2 cellular contexts compared by ENCODE assay signal in the genomic region with DNA sequence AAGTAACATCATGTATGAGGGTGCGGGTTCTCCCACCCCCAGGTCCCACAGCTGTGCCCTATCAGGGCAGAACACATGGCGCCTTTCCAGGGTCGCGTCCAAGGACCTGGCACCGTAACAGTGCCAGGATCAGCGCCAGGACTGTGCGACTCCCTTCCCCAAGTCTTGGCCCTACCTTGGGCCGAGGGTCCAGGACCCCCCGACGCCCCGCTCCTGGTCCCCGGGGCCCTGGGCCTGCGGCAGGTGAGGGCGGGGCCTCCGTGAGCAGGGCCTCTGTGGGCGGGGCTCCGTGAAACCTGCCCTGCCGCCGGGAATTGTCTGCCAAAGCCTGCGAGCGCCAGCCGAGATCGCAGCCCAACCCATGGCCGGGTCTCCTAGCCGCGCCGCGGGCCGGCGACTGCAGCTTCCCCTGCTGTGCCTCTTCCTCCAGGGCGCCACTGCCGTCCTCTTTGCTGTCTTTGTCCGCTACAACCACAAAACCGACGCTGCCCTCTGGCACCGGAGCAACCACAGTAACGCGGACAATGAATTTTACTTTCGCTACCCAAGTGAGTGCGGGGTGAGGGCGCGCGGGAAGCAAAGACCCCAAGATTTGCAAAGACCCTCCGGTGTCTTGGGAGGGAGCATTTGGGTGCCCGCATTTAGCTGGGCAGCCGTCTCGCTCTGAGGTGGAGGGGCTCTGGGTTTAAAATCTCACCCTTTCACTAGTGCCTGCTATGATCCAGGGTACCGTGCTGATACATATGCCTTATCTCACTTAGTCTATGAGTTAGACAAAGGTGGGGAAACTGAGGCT.
TF ChIP-seq lines count a peak whose summit lies in the region.

A gene with protein sequence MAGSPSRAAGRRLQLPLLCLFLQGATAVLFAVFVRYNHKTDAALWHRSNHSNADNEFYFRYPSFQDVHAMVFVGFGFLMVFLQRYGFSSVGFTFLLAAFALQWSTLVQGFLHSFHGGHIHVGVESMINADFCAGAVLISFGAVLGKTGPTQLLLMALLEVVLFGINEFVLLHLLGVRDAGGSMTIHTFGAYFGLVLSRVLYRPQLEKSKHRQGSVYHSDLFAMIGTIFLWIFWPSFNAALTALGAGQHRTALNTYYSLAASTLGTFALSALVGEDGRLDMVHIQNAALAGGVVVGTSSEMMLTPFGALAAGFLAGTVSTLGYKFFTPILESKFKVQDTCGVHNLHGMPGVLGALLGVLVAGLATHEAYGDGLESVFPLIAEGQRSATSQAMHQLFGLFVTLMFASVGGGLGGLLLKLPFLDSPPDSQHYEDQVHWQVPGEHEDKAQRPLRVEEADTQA (plus strand): TSS at position 323 of the 796 bp plus-strand sequence. CDS start 39 bp downstream, at position 362.

TF ChIP-seq in SK-N-SH, 30 proteins besides CTCF, POLR2A, EP300 and RAD21 (continued from another document):
- no peak for TF ChIP-seq MEF2A (IDR thresholded peaks at IDR 0.05; ENCODE audit: borderline replicate concordance, low read depth)
- no peak for TF ChIP-seq EZH2phosphoT487 (IDR thresholded peaks at IDR 0.05; ENCODE audit: borderline replicate concordance, low read depth)

TF ChIP-seq in SK-N-SH treated with all-trans-retinoic acid at 6 μM for 48 hours, 23 proteins besides CTCF, POLR2A, EP300 and RAD21 (continued from another document):
- no peak for TF ChIP-seq PATZ1 (CRISPR knock-in tag; IDR thresholded peaks at IDR 0.05; ENCODE audit: borderline replicate concordance)
- no peak for TF ChIP-seq PPARA (CRISPR knock-in tag; IDR thresholded peaks at IDR 0.05; ENCODE audit: borderline replicate concordance)
- TF ChIP-seq OSR1 (CRISPR knock-in tag; IDR thresholded peaks at IDR 0.05): no peak
- TF ChIP-seq, protein P1, sequence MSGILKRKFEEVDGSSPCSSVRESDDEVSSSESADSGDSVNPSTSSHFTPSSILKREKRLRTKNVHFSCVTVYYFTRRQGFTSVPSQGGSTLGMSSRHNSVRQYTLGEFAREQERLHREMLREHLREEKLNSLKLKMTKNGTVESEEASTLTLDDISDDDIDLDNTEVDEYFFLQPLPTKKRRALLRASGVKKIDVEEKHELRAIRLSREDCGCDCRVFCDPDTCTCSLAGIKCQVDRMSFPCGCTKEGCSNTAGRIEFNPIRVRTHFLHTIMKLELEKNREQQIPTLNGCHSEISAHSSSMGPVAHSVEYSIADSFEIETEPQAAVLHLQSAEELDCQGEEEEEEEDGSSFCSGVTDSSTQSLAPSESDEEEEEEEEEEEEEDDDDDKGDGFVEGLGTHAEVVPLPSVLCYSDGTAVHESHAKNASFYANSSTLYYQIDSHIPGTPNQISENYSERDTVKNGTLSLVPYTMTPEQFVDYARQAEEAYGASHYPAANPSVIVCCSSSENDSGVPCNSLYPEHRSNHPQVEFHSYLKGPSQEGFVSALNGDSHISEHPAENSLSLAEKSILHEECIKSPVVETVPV (CRISPR knock-in tag; IDR thresholded peaks at IDR 0.05): no peak
- no peak for TF ChIP-seq ZFP3 (CRISPR knock-in tag; IDR thresholded peaks at IDR 0.05)
- no peak for TF ChIP-seq BACH2 (CRISPR knock-in tag; IDR thresholded peaks at IDR 0.05; ENCODE audit: borderline replicate concordance)
- TF ChIP-seq, protein P2, sequence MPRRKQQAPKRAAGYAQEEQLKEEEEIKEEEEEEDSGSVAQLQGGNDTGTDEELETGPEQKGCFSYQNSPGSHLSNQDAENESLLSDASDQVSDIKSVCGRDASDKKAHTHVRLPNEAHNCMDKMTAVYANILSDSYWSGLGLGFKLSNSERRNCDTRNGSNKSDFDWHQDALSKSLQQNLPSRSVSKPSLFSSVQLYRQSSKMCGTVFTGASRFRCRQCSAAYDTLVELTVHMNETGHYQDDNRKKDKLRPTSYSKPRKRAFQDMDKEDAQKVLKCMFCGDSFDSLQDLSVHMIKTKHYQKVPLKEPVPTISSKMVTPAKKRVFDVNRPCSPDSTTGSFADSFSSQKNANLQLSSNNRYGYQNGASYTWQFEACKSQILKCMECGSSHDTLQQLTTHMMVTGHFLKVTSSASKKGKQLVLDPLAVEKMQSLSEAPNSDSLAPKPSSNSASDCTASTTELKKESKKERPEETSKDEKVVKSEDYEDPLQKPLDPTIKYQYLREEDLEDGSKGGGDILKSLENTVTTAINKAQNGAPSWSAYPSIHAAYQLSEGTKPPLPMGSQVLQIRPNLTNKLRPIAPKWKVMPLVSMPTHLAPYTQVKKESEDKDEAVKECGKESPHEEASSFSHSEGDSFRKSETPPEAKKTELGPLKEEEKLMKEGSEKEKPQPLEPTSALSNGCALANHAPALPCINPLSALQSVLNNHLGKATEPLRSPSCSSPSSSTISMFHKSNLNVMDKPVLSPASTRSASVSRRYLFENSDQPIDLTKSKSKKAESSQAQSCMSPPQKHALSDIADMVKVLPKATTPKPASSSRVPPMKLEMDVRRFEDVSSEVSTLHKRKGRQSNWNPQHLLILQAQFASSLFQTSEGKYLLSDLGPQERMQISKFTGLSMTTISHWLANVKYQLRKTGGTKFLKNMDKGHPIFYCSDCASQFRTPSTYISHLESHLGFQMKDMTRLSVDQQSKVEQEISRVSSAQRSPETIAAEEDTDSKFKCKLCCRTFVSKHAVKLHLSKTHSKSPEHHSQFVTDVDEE (CRISPR knock-in tag; IDR thresholded peaks at IDR 0.05): no peak
